In genomic region chr20:36491901-36492617, GRCh38 we compare ENCODE assay signal across 9 cellular contexts. TPM values are rescaled to one million over a fixed set of nuclear protein-coding genes. Genes with fewer than 3 reads are reported as not detected.
DNase-seq lines count a peak whose midpoint lies in the region; ATAC-seq and TF ChIP-seq lines count a peak whose summit lies in the region.
"Had no signal": no experiment of that assay in that cellular context is flagged by ENCODE, and none has a peak within 500 bp of the region (broad histone marks: within the 10 kb centered on the region; RNA-seq: fewer than 3 reads in every experiment).

No MANE protein-coding gene starts in this region.

- H3K79me2 ChIP-seq in KMS-11 (ENCODE audit: insufficient read depth, low read depth), result 0 out of 2 replicates have a peak, but pooled peaks cover 4% of the 10 kb centered on the region

- H3K4me1 ChIP-seq in KMS-11 (ENCODE audit: low read depth, poor library complexity, severe bottlenecking) (peaks cover 43% of the 10 kb centered on the region), esophagus muscularis mucosa (peaks cover 54 to 93% (median 90%) of the 10 kb centered on the region in 4 donors)

- no peaks in the 10 kb centered on the region for H3K27me3 ChIP-seq in AG04450 (ENCODE audit: control insufficient read depth, insufficient read depth, low read length)
- no peaks in the 10 kb centered on the region for H3K27me3 ChIP-seq in KMS-11 (ENCODE audit: insufficient read depth, low read depth)
- no peaks in the 10 kb centered on the region for H3K27me3 ChIP-seq in esophagus muscularis mucosa

- H3K9ac ChIP-seq in KMS-11, result no peak overlapping the region

- POLR2A ChIA-PET in AG04450 (lab: Yijun Ruan, JAX), result interaction anchor here (0.6 kb wide), 1 partner anchor 432 kb away, joined by 3 read pairs; no protein-coding TSS in a partner anchor

- ATAC-seq in HG03378 (IDR thresholded peaks at IDR 0.05; ENCODE audit: unreplicated experiment) (no peak), GM18909 (IDR thresholded peaks at IDR 0.05; ENCODE audit: poor library complexity, unreplicated experiment) (no peak)

- H3K36me3 ChIP-seq in KMS-11 (ENCODE audit: insufficient read depth) (no peaks in the 10 kb centered on the region), esophagus muscularis mucosa (peaks cover 6 to 13% (median 11%) of the 10 kb centered on the region in 4 donors)

- H3K27ac ChIP-seq in AG04450 (ENCODE audit: low read depth, low read length) (peak overlapping the region; percentile 21), KMS-11 (peak overlapping the region; percentile 66), esophagus muscularis mucosa (replicated peaks in 1 of 4) (peak overlapping the region; percentile 81 to 86 (median 84))
- H3K27ac ChIP-seq: C4-2B had no signal

- DNase-seq in AG04450 (ENCODE audit: low read depth, low spot score), result no peak
- peak; percentile 52 for DNase-seq in activated CD8-positive, alpha-beta memory T cell treated with anti-CD3 and anti-CD28 coated beads, Interleukin-2, amount 50 U/mL, for 4 hours
- DNase-seq in esophagus muscularis mucosa (ENCODE audit: extremely low spot score), result no peak
- peak; percentile 46 for DNase-seq in stimulated activated CD4-positive, alpha-beta T cell treated with anti-CD3 and anti-CD28 coated beads, Interleukin-1b, Interleukin-23, amount 100 ng/mL, for 48 hours
- no peak for DNase-seq in NCI-H1930 (lab: John Stamatoyannopoulos, UW)

- intact Hi-C loops in esophagus muscularis mucosa (cut with DNase I), result no loop called here

- no peak for TF ChIP-seq POLR2A in esophagus muscularis mucosa (IDR thresholded peaks at IDR 0.05; ENCODE audit: low read depth)

- no peaks in the 10 kb centered on the region for H4K20me1 ChIP-seq in KMS-11 (ENCODE audit: insufficient read depth)

- H3K4me3 ChIP-seq in AG04450 (ENCODE audit: low read depth, low read length) (no peak overlapping the region), KMS-11 (IDR thresholded peaks at IDR 0.05; ENCODE audit: insufficient read depth, low read depth, low read length) (no peak overlapping the region), esophagus muscularis mucosa (no peak overlapping the region)

- H3K9me3 ChIP-seq in AG04450 (ENCODE audit: control insufficient read depth, insufficient read depth, low read length), result no peaks in the 10 kb centered on the region
- no peaks in the 10 kb centered on the region for H3K9me3 ChIP-seq in esophagus muscularis mucosa

- no peak for TF ChIP-seq EP300 in esophagus muscularis mucosa (IDR thresholded peaks at IDR 0.05)

- WGBS in esophagus muscularis mucosa, result 38% methylated on average over 8 of the region's 8 CpGs

- no peak overlapping the region for H2AFZ ChIP-seq in KMS-11 (ENCODE audit: low read depth)

- no peak for TF ChIP-seq CTCF in AG04450 (IDR thresholded peaks at IDR 0.05; ENCODE audit: low read depth, low read length)
- TF ChIP-seq CTCF in KMS-11 (conservative IDR thresholded peaks at IDR 0.05; ENCODE audit: low read depth, low read length), result no peak
- TF ChIP-seq CTCF in esophagus muscularis mucosa (IDR thresholded peaks at IDR 0.05), result no peak

- CTCF ChIA-PET in AG04450 (lab: Charles Lee), result interaction anchor here (0.9 to 1.0 kb wide), 2 partner anchors 9 to 29 kb away, joined by 3 read pairs; no protein-coding TSS in a partner anchor

- H3K4me2 ChIP-seq in KMS-11, result peak overlapping the region; percentile 18; the same call in 1 of the 2 replicates

RNA-seq across cellular contexts. Expression of gene MYL9, which starts 49.3 kb away (rescaled TPM):
- 273 and 380 TPM in 2 replicates for polyA plus RNA-seq in AG04450 (2011; rRNA removed)
- 338 and 442 TPM in 2 replicates for polyA minus RNA-seq in AG04450 (2011; rRNA and poly(A)+ RNA removed)
- 1,000 to 10,000 TPM; 2,169 to 3,466 (median 2,516) TPM for total RNA-seq in esophagus muscularis mucosa

Comparison
In these comparisons a context has a peak if more than half of its experiments do, and no peak if none do; other contexts are left out.
1. DNase-seq: peak in activated CD8-positive, alpha-beta memory T cell treated with anti-CD3 and anti-CD28 coated beads, Interleukin-2, amount 50 U/mL, for 4 hours (single experiment) and stimulated activated CD4-positive, alpha-beta T cell treated with anti-CD3 and anti-CD28 coated beads, Interleukin-1b, Interleukin-23, amount 100 ng/mL, for 48 hours (single experiment); none in AG04450 (single experiment), esophagus muscularis mucosa (single experiment) and NCI-H1930 (0 of 2).
2. H3K27ac ChIP-seq: peak in every context shown above with its lines; median percentile 84 in esophagus muscularis mucosa; 66 in KMS-11; 21 in AG04450.